Comparison of ENCODE assay signal across 8 cellular contexts in the genomic region with DNA sequence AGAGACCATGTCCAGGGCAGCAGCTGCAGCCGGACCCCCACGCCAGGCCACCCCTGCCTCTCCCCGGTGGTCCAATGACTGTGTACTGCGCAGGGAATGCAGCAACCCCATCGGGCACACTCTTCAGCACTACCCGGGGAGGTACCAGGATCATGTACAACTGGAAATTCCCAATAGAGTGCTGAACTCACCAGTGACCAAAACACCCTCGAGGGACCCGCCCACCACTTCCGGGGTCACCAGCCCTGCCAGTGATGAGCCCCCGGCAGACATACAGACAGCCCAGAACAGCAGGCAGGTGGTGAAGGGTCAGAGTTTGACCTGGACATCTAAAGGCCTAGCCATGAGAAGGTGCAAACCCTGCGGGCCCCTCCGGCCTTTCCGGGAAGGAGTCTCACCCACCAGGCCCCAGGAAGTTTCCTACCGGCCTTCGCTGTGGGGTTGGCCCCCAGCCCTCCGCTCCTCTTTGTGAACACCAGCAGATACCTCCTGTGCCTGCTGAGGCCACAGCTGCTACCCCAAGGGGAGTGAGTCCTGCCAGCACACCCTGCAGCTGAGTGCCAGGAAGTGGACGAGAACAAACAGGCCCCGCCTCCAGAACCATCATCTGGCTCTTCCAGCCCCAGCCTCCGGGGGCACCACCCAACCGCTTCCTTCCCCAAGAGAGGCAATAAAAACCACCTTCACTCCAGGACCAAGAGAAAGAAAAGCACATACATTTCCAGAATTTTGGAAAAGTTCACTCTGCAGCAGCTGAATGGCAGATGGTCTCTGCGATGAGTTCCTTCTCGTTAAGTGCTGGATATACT. TPM values are rescaled to one million over a fixed set of nuclear protein-coding genes. Genes with fewer than 3 reads are reported as not detected.
A peak's percentile ranks its signal among the peaks of the same experiment; 100 is the strongest.
DNase-seq lines count a peak whose midpoint lies in the region; FAIRE-seq and TF ChIP-seq lines count a peak whose summit lies in the region.

No MANE protein-coding gene starts in this region.

- DNase-seq in GDM1 (lab: John Stamatoyannopoulos, UW) (peak; percentile 14), H54 (ENCODE audit: insufficient read length, low spot score) (peak; percentile 94), NB4 (ENCODE audit: low read depth) (peak; percentile 76), dermis blood vessel endothelial cell (peak; percentile 68), lung microvascular endothelial cell (ENCODE audit: low read depth in 2 of 2) (peak; percentile 65 to 67), NCI-H1436 (lab: John Stamatoyannopoulos, UW) (no peak)
- DNase-seq in activated CD4-positive, alpha-beta T cell treated with anti-CD3 and anti-CD28 coated beads for 24 hours (ENCODE audit: low read depth in 2 of 2) = peak; percentile 23 to 46
- peak; percentile 45 for DNase-seq in stimulated activated CD8-positive, alpha-beta memory T cell treated with anti-CD3 and anti-CD28 coated beads, Interleukin-4, amount 100 ng/mL, for 24 hours (ENCODE audit: low read depth)

- TF ChIP-seq POLR2A in H54 (IDR thresholded peaks at IDR 0.05; ENCODE audit: low read depth, low read length) (no peak), NB4 (IDR thresholded peaks at IDR 0.05; ENCODE audit: extremely low read depth, insufficient read length) (no peak)

- TF ChIP-seq CTCF in NB4 (IDR thresholded peaks at IDR 0.05; ENCODE audit: low read depth, low read length) = peak; percentile 54

- no peak for FAIRE-seq in H54 (lab: Jason Lieb, UNC)

- H3K4me3 ChIP-seq in NB4 (ENCODE audit: low read depth, low read length) = no peak overlapping the region

RNA-seq across cellular contexts. Expression of gene ANKRD61, which starts 5.0 kb away (rescaled TPM):
- 0.14 TPM in 1 of 2 replicates, not detected in the other for total RNA-seq in dermis blood vessel endothelial cell
- total RNA-seq in lung microvascular endothelial cell = 0.22 TPM in 1 of 2 replicates, not detected in the other

RNA-seq across cellular contexts. Expression of gene AIMP2, which starts 17.1 kb away (rescaled TPM):
- total RNA-seq in dermis blood vessel endothelial cell (61.3 and 62.3 TPM in 2 replicates), lung microvascular endothelial cell (34.9 and 38.7 TPM in 2 replicates)

RNA-seq across cellular contexts. Expression of gene PMS2, which starts 17.4 kb away (rescaled TPM):
- total RNA-seq in dermis blood vessel endothelial cell = 23.5 and 25.7 TPM in 2 replicates
- total RNA-seq in lung microvascular endothelial cell = 10.9 and 11.8 TPM in 2 replicates

RNA-seq across cellular contexts. Expression of gene EIF2AK1, which starts 32.8 kb away (rescaled TPM):
- total RNA-seq in dermis blood vessel endothelial cell (95.6 and 122 TPM in 2 replicates), lung microvascular endothelial cell (51.4 and 58.1 TPM in 2 replicates)

RNA-seq across cellular contexts. Expression of gene RSPH10B, which starts 55.7 kb away (rescaled TPM):
- 1.0 and 1.3 TPM in 2 replicates for total RNA-seq in dermis blood vessel endothelial cell
- 0.20 and 0.22 TPM in 2 replicates for total RNA-seq in lung microvascular endothelial cell
